21 cellular contexts compared by ENCODE assay signal in the genomic region with DNA sequence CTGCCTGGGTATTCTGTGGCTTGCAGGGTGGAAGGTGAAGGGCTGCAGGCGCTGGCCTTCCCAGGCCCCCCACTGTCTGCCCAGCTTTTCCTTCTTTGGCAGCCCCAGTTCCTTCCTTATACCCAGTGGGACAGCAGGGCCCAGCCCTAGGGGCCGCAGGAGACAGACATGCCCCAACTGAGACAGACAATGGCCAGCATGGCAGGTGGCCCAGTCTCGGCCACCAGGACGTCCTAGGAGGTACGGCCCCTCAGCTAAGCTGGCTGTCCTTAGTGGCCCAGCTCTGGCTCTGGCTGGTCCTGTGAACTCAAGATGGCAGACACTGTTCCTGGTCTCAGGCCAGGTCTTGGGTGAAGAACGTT. TPM values are rescaled to one million over a fixed set of nuclear protein-coding genes. Genes with fewer than 3 reads are reported as not detected.
A peak's percentile ranks its signal among the peaks of the same experiment; 100 is the strongest.
DNase-seq lines count a peak whose midpoint lies in the region; TF ChIP-seq lines count a peak whose summit lies in the region.
"Had no signal": no experiment of that assay in that cellular context is flagged by ENCODE, and none has a peak within 500 bp of the region (broad histone marks: within the 10 kb centered on the region; RNA-seq: fewer than 3 reads in every experiment).

No MANE protein-coding gene starts in this region.

- H4K5ac ChIP-seq in mesendoderm (ENCODE audit: low read length), result no peak overlapping the region

- H2AK5ac ChIP-seq in neuronal stem cell (ENCODE audit: low read depth, low read length) (peak overlapping the region; percentile 91), mesendoderm (ENCODE audit: low read length) (no peak overlapping the region)

- H3K36me3 ChIP-seq in BLaER1, result no peaks in the 10 kb centered on the region
- no peaks in the 10 kb centered on the region for H3K36me3 ChIP-seq in Karpas-422 (ENCODE audit: insufficient read depth, low read length)
- no peaks in the 10 kb centered on the region for H3K36me3 ChIP-seq in neuronal stem cell (replicated peaks in 1 of 2; ENCODE audit: control insufficient read depth in 2 of 2, insufficient read depth in 2 of 2, low read length in 2 of 2)
- no peaks in the 10 kb centered on the region for H3K36me3 ChIP-seq in HAP-1 (replicated peaks)
- H3K36me3 ChIP-seq in mesendoderm (ENCODE audit: control insufficient read depth, insufficient read depth, low read length), result no peaks in the 10 kb centered on the region
- H3K36me3 ChIP-seq in thyroid gland, result no peaks in the 10 kb centered on the region

- intact Hi-C loops in thyroid gland (cut with DNase I), result no loop called here

- peak overlapping the region; percentile 12 for H3K4ac ChIP-seq in neuronal stem cell (ENCODE audit: low read length)
- H3K4ac ChIP-seq in mesendoderm (ENCODE audit: low read depth, low read length), result no peak overlapping the region

- H3K56ac ChIP-seq in mesendoderm (ENCODE audit: low read length), result no peak overlapping the region

- H2BK5ac ChIP-seq in neuronal stem cell (ENCODE audit: low read length) (no peak overlapping the region), mesendoderm (ENCODE audit: low read length) (no peak overlapping the region)

- H3K27ac ChIP-seq in BLaER1 (peak overlapping the region; percentile 89), Karpas-422 (ENCODE audit: low read length) (no peak overlapping the region), neuronal stem cell (replicated peaks; ENCODE audit: low read length) (no peak overlapping the region), mesendoderm (ENCODE audit: low read depth, low read length) (no peak overlapping the region), thyroid gland (peak overlapping the region in 1 of 3 donors; percentile 39)
- H3K27ac ChIP-seq: A549 had no signal

- H3K4me2 ChIP-seq in BLaER1 (peak overlapping the region; percentile 94), Karpas-422 (ENCODE audit: low read depth, low read length, poor library complexity, severe bottlenecking) (peak overlapping the region; percentile 51), neuronal stem cell (ENCODE audit: insufficient read depth, low read length, poor library complexity, severe bottlenecking) (no peak overlapping the region), mesendoderm (ENCODE audit: low read length) (no peak overlapping the region)
- H3K4me2 ChIP-seq: A549 had no signal

- H3K9me2 ChIP-seq in Karpas-422 (replicated peaks; ENCODE audit: insufficient read depth, low read length), result no peaks in the 10 kb centered on the region

- no peak overlapping the region for H4K8ac ChIP-seq in neuronal stem cell (ENCODE audit: low read depth, low read length)
- H4K8ac ChIP-seq in mesendoderm (ENCODE audit: low read depth, low read length), result no peak overlapping the region

- no peaks in the 10 kb centered on the region for H3K79me1 ChIP-seq in neuronal stem cell (ENCODE audit: low read depth, low read length)
- no peaks in the 10 kb centered on the region for H3K79me1 ChIP-seq in mesendoderm (ENCODE audit: low read length)

- no peak for TF ChIP-seq POLR2A in thyroid gland (IDR thresholded peaks at IDR 0.05)

- H4K20me1 ChIP-seq in BLaER1 (no peaks in the 10 kb centered on the region), Karpas-422 (ENCODE audit: insufficient read depth, low read depth, low read length) (no peaks in the 10 kb centered on the region)

- H3K27me3 ChIP-seq in BLaER1 (no peaks in the 10 kb centered on the region), Karpas-422 (ENCODE audit: low read length) (no peaks in the 10 kb centered on the region), neuronal stem cell (ENCODE audit: control insufficient read depth in 3 of 3, insufficient read depth in 3 of 3, low read depth in 1 of 3, low read length in 3 of 3) (peaks cover 0 to 68% (median 0%) of the 10 kb centered on the region in 3 experiments), HAP-1 (ENCODE audit: low read depth) (peaks cover 4% of the 10 kb centered on the region; the same call in 1 of the 2 replicates), mesendoderm (ENCODE audit: insufficient read depth, low read length, poor library complexity) (no peaks in the 10 kb centered on the region), thyroid gland (no peaks in the 10 kb centered on the region)

- peak; percentile 13 for DNase-seq in GM20000 (ENCODE audit: low spot score)
- DNase-seq in Karpas-422, result no peak
- no peak for DNase-seq in neuronal stem cell (ENCODE audit: low spot score)
- no peak for DNase-seq in HAP-1 (ENCODE audit: low spot score in 2 of 2)
- DNase-seq in mesendoderm, result no peak
- DNase-seq in thyroid gland, result no peak
- DNase-seq: 8988T; ACHN; AML-193; CD4-positive, alpha-beta T cell; CD8-positive, alpha-beta memory T cell; DMS 273 treated with DMSO at 0.1 percent for 48 hours; DMS79; EL; GDM1; GOT3; HCEC 1CT had no signal

- H3K18ac ChIP-seq in neuronal stem cell (ENCODE audit: low read length), result peak overlapping the region; percentile 62
- no peak overlapping the region for H3K18ac ChIP-seq in mesendoderm (ENCODE audit: low read length)

- H3K79me2 ChIP-seq in Karpas-422 (ENCODE audit: low read length) (no peaks in the 10 kb centered on the region), mesendoderm (ENCODE audit: control insufficient read depth, insufficient read depth, low read length) (no peaks in the 10 kb centered on the region)

- H2BK15ac ChIP-seq in neuronal stem cell (ENCODE audit: low read length) (peak overlapping the region; percentile 82), mesendoderm (replicated peaks; ENCODE audit: low read depth) (no peak overlapping the region)

- TF ChIP-seq CTCF in GM20000 (IDR thresholded peaks at IDR 0.05; ENCODE audit: extremely low read depth, missing control alignments) (no peak), thyroid gland (IDR thresholded peaks at IDR 0.05) (no peak)

- H4K91ac ChIP-seq in neuronal stem cell (ENCODE audit: low read depth, low read length, poor library complexity), result peak overlapping the region; percentile 23

- H3K4me3 ChIP-seq in BLaER1 (no peak overlapping the region), Karpas-422 (ENCODE audit: low read length) (peak overlapping the region; percentile 30; the same call in 1 of the 2 replicates), neuronal stem cell (ENCODE audit: low read length in 2 of 2) (no peak overlapping the region), HAP-1 (no peak overlapping the region), mesendoderm (ENCODE audit: low read length) (no peak overlapping the region), thyroid gland (replicated peaks in 1 of 3) (no peak overlapping the region)
- H3K4me3 ChIP-seq: A549, GM12878 had no signal

- H3K14ac ChIP-seq in neuronal stem cell (ENCODE audit: low read length), result peak overlapping the region; percentile 47

- H3K9ac ChIP-seq in BLaER1 (0 out of 2 replicates have a peak overlapping the region, but pooled peaks have one; percentile 10), Karpas-422 (ENCODE audit: low read length) (peak overlapping the region; percentile 23; the same call in 1 of the 2 replicates), neuronal stem cell (ENCODE audit: low read depth, low read length, poor library complexity) (no peak overlapping the region), mesendoderm (ENCODE audit: low read length) (no peak overlapping the region)

- H2BK120ac ChIP-seq in neuronal stem cell (ENCODE audit: low read depth, low read length) (no peak overlapping the region), mesendoderm (ENCODE audit: low read depth, low read length) (no peak overlapping the region)

- WGBS in neuronal stem cell (ENCODE audit: extremely low coverage in 2 of 2, insufficient read length in 2 of 2, insufficient replicate concordance in 1 of 2), 2 donors, result no CpG with 5 or more reads among the region's 6 CpGs
- WGBS in mesendoderm (ENCODE audit: extremely low coverage, insufficient coverage, low lambda C conversion rate), result no CpG with 5 or more reads among the region's 6 CpGs
- WGBS in thyroid gland, 2 donors, result 92 to 100% methylated on average over 1 to 5 of the region's 6 CpGs

- no peaks in the 10 kb centered on the region for H3K9me3 ChIP-seq in BLaER1
- H3K9me3 ChIP-seq in Karpas-422 (ENCODE audit: low read length), result no peaks in the 10 kb centered on the region
- H3K9me3 ChIP-seq in neuronal stem cell (replicated peaks in 1 of 2; ENCODE audit: control insufficient read depth in 2 of 2, insufficient read depth in 1 of 2, low read depth in 1 of 2, low read length in 2 of 2), result peaks cover 0 to 1% of the 10 kb centered on the region in 2 donors
- no peaks in the 10 kb centered on the region for H3K9me3 ChIP-seq in HAP-1
- H3K9me3 ChIP-seq in thyroid gland, result no peaks in the 10 kb centered on the region
- H3K9me3 ChIP-seq: A549 had no signal

- H3K4me1 ChIP-seq in BLaER1 (peaks cover 100% of the 10 kb centered on the region), Karpas-422 (ENCODE audit: low read length) (peaks cover 43% of the 10 kb centered on the region), neuronal stem cell (ENCODE audit: control insufficient read depth in 2 of 2, insufficient read depth in 1 of 2, low read depth in 1 of 2, low read length in 2 of 2) (peaks cover 0 to 4% of the 10 kb centered on the region in 2 donors), HAP-1 (no peaks in the 10 kb centered on the region), mesendoderm (ENCODE audit: control insufficient read depth, low read depth, low read length) (no peaks in the 10 kb centered on the region), thyroid gland (peaks cover 56 to 60% of the 10 kb centered on the region in 2 donors)
- H3K4me1 ChIP-seq: A549 had no signal

- in situ Hi-C loops in HAP-1 (cut with MboI; ENCODE audit: low sequenced_read_pairs), result no loop called here

- no peak overlapping the region for H2AFZ ChIP-seq in Karpas-422 (ENCODE audit: low read length)
- H2AFZ ChIP-seq in neuronal stem cell (ENCODE audit: low read length), result no peak overlapping the region

- no peak overlapping the region for H2BK12ac ChIP-seq in neuronal stem cell (ENCODE audit: low read length)

- peak overlapping the region; percentile 94 for H3K23ac ChIP-seq in neuronal stem cell (ENCODE audit: low read depth, low read length, poor library complexity)
- H3K23ac ChIP-seq in mesendoderm (ENCODE audit: low read length), result no peak overlapping the region

RNA-seq across cellular contexts. Expression of a gene that starts 35.9 kb away (rescaled TPM):
- 0.29 and 0.30 TPM in 2 replicates for total RNA-seq in Karpas-422 (2014; rRNA removed; shearing (Covaris generic); ENCODE audit: low replicate concordance)
- 23.2 TPM for polyA plus RNA-seq in neuronal stem cell (2013, experiment 1 of 2)
- 22.9 TPM for polyA plus RNA-seq in neuronal stem cell (2013, experiment 2 of 2)
- 17.3 TPM for polyA plus RNA-seq in mesendoderm (2013, experiment 1 of 2)
- polyA plus RNA-seq in mesendoderm (2013, experiment 2 of 2), result 17.0 TPM
- total RNA-seq in thyroid gland, result 1 to 10 TPM; 4.0 to 8.6 (median 5.9) TPM
- polyA plus RNA-seq: CD14-positive monocyte had no signal

Comparison
In these comparisons a context has a peak if more than half of its experiments do, and no peak if none do; other contexts are left out.
1. H3K4me2 ChIP-seq: peak in BLaER1 (single experiment) and Karpas-422 (single experiment); none in neuronal stem cell (single experiment) and mesendoderm (single experiment).
2. H3K9ac ChIP-seq: peak in BLaER1 (single experiment) and Karpas-422 (single experiment); none in neuronal stem cell (single experiment) and mesendoderm (single experiment).